In genomic region chr18:75923169-75923568, GRCh38 we compare ENCODE assay signal across 9 cellular contexts.
DNase-seq lines count a peak whose midpoint lies in the region; ATAC-seq and TF ChIP-seq lines count a peak whose summit lies in the region.
"Had no signal": no experiment of that assay in that cellular context is flagged by ENCODE, and none has a peak within 500 bp of the region (broad histone marks: within the 10 kb centered on the region; RNA-seq: fewer than 3 reads in every experiment).

No MANE protein-coding gene starts in this region.

- peak; percentile 76 for ATAC-seq in lung (ENCODE audit: insufficient read depth, low FRiP score)
- no peak for ATAC-seq in HG02610 (IDR thresholded peaks at IDR 0.05; ENCODE audit: unreplicated experiment)
- ATAC-seq in HG03442 (IDR thresholded peaks at IDR 0.05; ENCODE audit: unreplicated experiment): no peak

- no peaks in the 10 kb centered on the region for H3K9me3 ChIP-seq in lung (ENCODE audit: control insufficient read depth in 2 of 2, insufficient read depth in 1 of 2, low read length in 1 of 2)
- H3K9me3 ChIP-seq: neutrophil had no signal

- no peak overlapping the region for H3K4me3 ChIP-seq in lung

- H3K27ac ChIP-seq in lung (ENCODE audit: low read depth in 1 of 2, low read length in 1 of 2): no peak overlapping the region
- H3K27ac ChIP-seq: neutrophil had no signal

- H3K36me3 ChIP-seq in lung (ENCODE audit: control insufficient read depth in 2 of 2, insufficient read depth in 2 of 2, low read length in 2 of 2): no peaks in the 10 kb centered on the region
- H3K36me3 ChIP-seq: neutrophil had no signal

- no peaks in the 10 kb centered on the region for H3K27me3 ChIP-seq in lung (ENCODE audit: control insufficient read depth, insufficient read depth)

- 36 to 59% methylated on average over 4 of the region's 4 CpGs for WGBS in lung, 2 donors

- DNase-seq in NCI-H2196 treated with DMSO at 0.1 percent for 48 hours (lab: John Stamatoyannopoulos, UW; ENCODE audit: unreplicated experiment) (peak; percentile 5), dermis microvascular lymphatic vessel endothelial cell (ENCODE audit: low read depth in 2 of 2) (peak; percentile 4 to 81), lung (ENCODE audit: low spot score) (peak; percentile 79), ureter (ENCODE audit: low spot score) (peak; percentile 59), NCI-H1694 treated with DMSO at 0.1 percent for 48 hours (lab: John Stamatoyannopoulos, UW) (no peak)
- DNase-seq: MV-4-11 had no signal

- peaks cover 0 to 2% of the 10 kb centered on the region in 2 donors for H3K4me1 ChIP-seq in lung (ENCODE audit: control insufficient read depth in 2 of 2, insufficient read depth in 2 of 2, low read length in 2 of 2)

- TF ChIP-seq CTCF in lung (IDR thresholded peaks at IDR 0.05; ENCODE audit: control extremely low read depth, extremely low read depth): no peak
